Comparison of ENCODE assay signal across 1 cellular context in the genomic region with DNA sequence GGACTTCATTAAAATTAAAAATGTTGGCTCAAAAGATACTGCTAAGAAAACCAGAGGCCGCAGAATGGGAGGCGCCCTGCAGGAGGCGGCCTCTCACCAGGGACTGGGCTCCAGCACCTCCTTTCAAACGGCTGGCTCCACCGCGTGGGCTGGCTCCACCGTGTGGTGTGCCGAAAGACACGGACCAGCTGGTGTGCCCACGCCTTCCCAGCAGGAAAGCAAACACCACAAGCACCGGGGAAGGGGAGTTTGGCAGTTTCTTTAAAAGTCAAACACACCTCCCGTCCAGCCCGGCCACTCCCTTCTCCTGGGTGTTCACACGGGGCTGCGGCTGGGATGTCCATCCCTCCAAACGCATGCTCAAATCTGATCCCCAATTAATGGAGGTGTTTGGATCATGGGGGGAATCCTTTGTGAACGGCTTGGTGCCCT.
TF ChIP-seq lines count a peak whose summit lies in the region.

No MANE protein-coding gene starts in this region.

TF ChIP-seq in K562, 482 proteins besides CTCF, POLR2A, EP300 and RAD21 (continues in another document):
- TF ChIP-seq HMGN3 (IDR thresholded peaks at IDR 0.05; ENCODE audit: borderline replicate concordance, extremely low read depth, insufficient read length, low read depth, low read length) (peak; percentile 37), L3MBTL2 (IDR thresholded peaks at IDR 0.05) (peak; percentile 79), MYNN (IDR thresholded peaks at IDR 0.05) (peak; percentile 38; the same call in 1 of the 2 replicates), MYNN (CRISPR knock-in tag; IDR thresholded peaks at IDR 0.05) (no peak), EGR1 (conservative IDR thresholded peaks at IDR 0.05) (peak; percentile 91), ZFP36 (IDR thresholded peaks at IDR 0.05; ENCODE audit: low read depth, low read length, partially characterized antibody) (peak; percentile 6), CEBPB (tag; IDR thresholded peaks at IDR 0.05) (no peak), SIN3A (IDR thresholded peaks at IDR 0.05; ENCODE audit: borderline replicate concordance in 2 of 2, control insufficient read depth in 1 of 2, low read depth in 2 of 2, low read length in 2 of 2) (peak; percentile 35 to 77; a peak in 2 of 4 replicates), RB1 (IDR thresholded peaks at IDR 0.05; ENCODE audit: low read depth) (peak; percentile 52; the same call in 1 of the 2 replicates), ARID1B (IDR thresholded peaks at IDR 0.05) (no peak), FUS (optimal IDR thresholded peaks at IDR 0.05; ENCODE audit: low read depth, low read length) (no peak), ZKSCAN1 (IDR thresholded peaks at IDR 0.05; ENCODE audit: low read depth, low read length) (peak; percentile 80; the same call in 1 of the 2 replicates), SOX6 (IDR thresholded peaks at IDR 0.05) (peak; percentile 49; the same call in 1 of the 2 replicates), DACH1 (IDR thresholded peaks at IDR 0.05; ENCODE audit: partially characterized antibody) (peak; percentile 85), STAG1 (CRISPR knock-in tag; IDR thresholded peaks at IDR 0.05; ENCODE audit: borderline replicate concordance) (peak; percentile 61; the same call in 1 of the 2 replicates), ETV1 (tag; conservative IDR thresholded peaks at IDR 0.05; ENCODE audit: low read depth) (0 out of 2 replicates have a peak, but pooled peaks have one; percentile 14), MYBL2 (IDR thresholded peaks at IDR 0.05; ENCODE audit: low read depth) (peak; percentile 56), MYBL2 (CRISPR knock-in tag; IDR thresholded peaks at IDR 0.05; ENCODE audit: borderline replicate concordance) (no peak), NFIC (IDR thresholded peaks at IDR 0.05) (peak; percentile 41), ATF7 (IDR thresholded peaks at IDR 0.05) (peak; percentile 20; the same call in 1 of the 2 replicates), CREM (IDR thresholded peaks at IDR 0.05; ENCODE audit: low read depth) (peak; percentile 51; the same call in 1 of the 2 replicates)
- TF ChIP-seq, protein P1, sequence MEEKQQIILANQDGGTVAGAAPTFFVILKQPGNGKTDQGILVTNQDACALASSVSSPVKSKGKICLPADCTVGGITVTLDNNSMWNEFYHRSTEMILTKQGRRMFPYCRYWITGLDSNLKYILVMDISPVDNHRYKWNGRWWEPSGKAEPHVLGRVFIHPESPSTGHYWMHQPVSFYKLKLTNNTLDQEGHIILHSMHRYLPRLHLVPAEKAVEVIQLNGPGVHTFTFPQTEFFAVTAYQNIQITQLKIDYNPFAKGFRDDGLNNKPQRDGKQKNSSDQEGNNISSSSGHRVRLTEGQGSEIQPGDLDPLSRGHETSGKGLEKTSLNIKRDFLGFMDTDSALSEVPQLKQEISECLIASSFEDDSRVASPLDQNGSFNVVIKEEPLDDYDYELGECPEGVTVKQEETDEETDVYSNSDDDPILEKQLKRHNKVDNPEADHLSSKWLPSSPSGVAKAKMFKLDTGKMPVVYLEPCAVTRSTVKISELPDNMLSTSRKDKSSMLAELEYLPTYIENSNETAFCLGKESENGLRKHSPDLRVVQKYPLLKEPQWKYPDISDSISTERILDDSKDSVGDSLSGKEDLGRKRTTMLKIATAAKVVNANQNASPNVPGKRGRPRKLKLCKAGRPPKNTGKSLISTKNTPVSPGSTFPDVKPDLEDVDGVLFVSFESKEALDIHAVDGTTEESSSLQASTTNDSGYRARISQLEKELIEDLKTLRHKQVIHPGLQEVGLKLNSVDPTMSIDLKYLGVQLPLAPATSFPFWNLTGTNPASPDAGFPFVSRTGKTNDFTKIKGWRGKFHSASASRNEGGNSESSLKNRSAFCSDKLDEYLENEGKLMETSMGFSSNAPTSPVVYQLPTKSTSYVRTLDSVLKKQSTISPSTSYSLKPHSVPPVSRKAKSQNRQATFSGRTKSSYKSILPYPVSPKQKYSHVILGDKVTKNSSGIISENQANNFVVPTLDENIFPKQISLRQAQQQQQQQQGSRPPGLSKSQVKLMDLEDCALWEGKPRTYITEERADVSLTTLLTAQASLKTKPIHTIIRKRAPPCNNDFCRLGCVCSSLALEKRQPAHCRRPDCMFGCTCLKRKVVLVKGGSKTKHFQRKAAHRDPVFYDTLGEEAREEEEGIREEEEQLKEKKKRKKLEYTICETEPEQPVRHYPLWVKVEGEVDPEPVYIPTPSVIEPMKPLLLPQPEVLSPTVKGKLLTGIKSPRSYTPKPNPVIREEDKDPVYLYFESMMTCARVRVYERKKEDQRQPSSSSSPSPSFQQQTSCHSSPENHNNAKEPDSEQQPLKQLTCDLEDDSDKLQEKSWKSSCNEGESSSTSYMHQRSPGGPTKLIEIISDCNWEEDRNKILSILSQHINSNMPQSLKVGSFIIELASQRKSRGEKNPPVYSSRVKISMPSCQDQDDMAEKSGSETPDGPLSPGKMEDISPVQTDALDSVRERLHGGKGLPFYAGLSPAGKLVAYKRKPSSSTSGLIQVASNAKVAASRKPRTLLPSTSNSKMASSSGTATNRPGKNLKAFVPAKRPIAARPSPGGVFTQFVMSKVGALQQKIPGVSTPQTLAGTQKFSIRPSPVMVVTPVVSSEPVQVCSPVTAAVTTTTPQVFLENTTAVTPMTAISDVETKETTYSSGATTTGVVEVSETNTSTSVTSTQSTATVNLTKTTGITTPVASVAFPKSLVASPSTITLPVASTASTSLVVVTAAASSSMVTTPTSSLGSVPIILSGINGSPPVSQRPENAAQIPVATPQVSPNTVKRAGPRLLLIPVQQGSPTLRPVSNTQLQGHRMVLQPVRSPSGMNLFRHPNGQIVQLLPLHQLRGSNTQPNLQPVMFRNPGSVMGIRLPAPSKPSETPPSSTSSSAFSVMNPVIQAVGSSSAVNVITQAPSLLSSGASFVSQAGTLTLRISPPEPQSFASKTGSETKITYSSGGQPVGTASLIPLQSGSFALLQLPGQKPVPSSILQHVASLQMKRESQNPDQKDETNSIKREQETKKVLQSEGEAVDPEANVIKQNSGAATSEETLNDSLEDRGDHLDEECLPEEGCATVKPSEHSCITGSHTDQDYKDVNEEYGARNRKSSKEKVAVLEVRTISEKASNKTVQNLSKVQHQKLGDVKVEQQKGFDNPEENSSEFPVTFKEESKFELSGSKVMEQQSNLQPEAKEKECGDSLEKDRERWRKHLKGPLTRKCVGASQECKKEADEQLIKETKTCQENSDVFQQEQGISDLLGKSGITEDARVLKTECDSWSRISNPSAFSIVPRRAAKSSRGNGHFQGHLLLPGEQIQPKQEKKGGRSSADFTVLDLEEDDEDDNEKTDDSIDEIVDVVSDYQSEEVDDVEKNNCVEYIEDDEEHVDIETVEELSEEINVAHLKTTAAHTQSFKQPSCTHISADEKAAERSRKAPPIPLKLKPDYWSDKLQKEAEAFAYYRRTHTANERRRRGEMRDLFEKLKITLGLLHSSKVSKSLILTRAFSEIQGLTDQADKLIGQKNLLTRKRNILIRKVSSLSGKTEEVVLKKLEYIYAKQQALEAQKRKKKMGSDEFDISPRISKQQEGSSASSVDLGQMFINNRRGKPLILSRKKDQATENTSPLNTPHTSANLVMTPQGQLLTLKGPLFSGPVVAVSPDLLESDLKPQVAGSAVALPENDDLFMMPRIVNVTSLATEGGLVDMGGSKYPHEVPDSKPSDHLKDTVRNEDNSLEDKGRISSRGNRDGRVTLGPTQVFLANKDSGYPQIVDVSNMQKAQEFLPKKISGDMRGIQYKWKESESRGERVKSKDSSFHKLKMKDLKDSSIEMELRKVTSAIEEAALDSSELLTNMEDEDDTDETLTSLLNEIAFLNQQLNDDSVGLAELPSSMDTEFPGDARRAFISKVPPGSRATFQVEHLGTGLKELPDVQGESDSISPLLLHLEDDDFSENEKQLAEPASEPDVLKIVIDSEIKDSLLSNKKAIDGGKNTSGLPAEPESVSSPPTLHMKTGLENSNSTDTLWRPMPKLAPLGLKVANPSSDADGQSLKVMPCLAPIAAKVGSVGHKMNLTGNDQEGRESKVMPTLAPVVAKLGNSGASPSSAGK (IDR thresholded peaks at IDR 0.05): peak; percentile 75
- TF ChIP-seq, protein P2, sequence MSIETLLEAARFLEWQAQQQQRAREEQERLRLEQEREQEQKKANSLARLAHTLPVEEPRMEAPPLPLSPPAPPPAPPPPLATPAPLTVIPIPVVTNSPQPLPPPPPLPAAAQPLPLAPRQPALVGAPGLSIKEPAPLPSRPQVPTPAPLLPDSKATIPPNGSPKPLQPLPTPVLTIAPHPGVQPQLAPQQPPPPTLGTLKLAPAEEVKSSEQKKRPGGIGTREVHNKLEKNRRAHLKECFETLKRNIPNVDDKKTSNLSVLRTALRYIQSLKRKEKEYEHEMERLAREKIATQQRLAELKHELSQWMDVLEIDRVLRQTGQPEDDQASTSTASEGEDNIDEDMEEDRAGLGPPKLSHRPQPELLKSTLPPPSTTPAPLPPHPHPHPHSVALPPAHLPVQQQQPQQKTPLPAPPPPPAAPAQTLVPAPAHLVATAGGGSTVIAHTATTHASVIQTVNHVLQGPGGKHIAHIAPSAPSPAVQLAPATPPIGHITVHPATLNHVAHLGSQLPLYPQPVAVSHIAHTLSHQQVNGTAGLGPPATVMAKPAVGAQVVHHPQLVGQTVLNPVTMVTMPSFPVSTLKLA (conservative IDR thresholded peaks at IDR 0.05): peak; percentile 63 to 78
- TF ChIP-seq, protein P3, sequence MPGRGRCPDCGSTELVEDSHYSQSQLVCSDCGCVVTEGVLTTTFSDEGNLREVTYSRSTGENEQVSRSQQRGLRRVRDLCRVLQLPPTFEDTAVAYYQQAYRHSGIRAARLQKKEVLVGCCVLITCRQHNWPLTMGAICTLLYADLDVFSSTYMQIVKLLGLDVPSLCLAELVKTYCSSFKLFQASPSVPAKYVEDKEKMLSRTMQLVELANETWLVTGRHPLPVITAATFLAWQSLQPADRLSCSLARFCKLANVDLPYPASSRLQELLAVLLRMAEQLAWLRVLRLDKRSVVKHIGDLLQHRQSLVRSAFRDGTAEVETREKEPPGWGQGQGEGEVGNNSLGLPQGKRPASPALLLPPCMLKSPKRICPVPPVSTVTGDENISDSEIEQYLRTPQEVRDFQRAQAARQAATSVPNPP (IDR thresholded peaks at IDR 0.05; ENCODE audit: borderline replicate concordance, insufficient read depth, insufficient read length): no peak
- TF ChIP-seq, protein P4, sequence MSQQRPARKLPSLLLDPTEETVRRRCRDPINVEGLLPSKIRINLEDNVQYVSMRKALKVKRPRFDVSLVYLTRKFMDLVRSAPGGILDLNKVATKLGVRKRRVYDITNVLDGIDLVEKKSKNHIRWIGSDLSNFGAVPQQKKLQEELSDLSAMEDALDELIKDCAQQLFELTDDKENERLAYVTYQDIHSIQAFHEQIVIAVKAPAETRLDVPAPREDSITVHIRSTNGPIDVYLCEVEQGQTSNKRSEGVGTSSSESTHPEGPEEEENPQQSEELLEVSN (IDR thresholded peaks at IDR 0.05; ENCODE audit: borderline replicate concordance in 1 of 2, extremely low read depth in 1 of 2, insufficient read depth in 1 of 2, insufficient read length in 1 of 2, low read depth in 1 of 2, low read length in 1 of 2, poor library complexity in 1 of 2, severe bottlenecking in 1 of 2): peak; percentile 44 to 68
- TF ChIP-seq, protein P5, sequence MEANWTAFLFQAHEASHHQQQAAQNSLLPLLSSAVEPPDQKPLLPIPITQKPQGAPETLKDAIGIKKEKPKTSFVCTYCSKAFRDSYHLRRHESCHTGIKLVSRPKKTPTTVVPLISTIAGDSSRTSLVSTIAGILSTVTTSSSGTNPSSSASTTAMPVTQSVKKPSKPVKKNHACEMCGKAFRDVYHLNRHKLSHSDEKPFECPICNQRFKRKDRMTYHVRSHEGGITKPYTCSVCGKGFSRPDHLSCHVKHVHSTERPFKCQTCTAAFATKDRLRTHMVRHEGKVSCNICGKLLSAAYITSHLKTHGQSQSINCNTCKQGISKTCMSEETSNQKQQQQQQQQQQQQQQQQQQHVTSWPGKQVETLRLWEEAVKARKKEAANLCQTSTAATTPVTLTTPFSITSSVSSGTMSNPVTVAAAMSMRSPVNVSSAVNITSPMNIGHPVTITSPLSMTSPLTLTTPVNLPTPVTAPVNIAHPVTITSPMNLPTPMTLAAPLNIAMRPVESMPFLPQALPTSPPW (CRISPR knock-in tag; IDR thresholded peaks at IDR 0.05): 0 out of 2 replicates have a peak, but pooled peaks have one; percentile 16
- TF ChIP-seq, protein P6, sequence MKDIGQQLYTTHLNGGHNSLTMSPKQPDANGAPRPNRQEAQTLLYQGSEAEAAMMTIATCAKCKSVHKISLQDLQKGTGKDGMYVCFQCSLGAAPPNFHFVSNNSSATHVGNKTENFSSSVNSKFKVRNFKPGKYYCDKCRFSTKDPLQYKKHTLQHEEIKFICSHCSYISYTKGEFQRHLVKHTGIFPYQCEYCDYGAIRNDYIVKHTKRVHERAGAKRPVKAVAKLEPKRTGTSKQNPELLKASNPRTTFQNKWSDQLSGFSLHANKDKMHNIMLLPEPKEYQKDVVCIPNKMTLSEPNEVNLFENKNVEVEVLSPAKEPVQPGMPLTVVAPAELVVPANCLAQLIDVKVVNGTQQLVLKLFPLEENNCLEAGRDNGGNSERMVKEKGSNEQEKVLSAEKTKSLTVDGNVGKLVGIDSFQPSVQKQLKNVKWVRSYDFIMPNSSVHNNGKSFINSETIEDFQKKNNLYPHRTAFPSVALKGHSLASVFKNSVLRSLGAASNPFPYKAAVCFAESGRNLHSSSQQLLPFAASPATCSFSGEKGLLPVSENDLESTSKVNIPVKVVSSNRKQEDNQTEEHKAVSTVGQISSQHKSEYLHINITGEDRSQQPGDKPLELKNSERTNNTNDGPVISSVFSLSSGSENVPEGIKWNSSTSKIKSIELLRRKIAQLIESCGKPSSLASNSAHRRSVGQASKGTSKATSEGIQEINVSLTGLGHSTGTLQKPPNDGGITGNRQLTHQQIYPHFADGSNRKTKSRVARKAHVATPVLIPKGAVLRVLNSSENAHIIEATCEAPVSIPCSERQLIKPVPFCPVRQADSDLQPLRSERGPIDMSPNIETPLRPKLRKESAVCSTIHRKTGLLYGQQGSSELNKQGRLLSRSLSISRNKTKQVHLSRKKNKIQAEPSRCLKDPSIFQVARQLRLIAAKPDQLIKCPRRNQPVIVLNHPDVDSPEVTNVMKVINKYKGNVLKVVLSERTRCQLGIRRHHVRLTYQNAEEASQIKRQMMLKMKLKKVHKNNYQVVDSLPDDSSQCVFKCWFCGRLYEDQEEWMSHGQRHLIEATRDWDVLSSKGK (CRISPR knock-in tag; IDR thresholded peaks at IDR 0.05): no peak
- TF ChIP-seq, protein P7, sequence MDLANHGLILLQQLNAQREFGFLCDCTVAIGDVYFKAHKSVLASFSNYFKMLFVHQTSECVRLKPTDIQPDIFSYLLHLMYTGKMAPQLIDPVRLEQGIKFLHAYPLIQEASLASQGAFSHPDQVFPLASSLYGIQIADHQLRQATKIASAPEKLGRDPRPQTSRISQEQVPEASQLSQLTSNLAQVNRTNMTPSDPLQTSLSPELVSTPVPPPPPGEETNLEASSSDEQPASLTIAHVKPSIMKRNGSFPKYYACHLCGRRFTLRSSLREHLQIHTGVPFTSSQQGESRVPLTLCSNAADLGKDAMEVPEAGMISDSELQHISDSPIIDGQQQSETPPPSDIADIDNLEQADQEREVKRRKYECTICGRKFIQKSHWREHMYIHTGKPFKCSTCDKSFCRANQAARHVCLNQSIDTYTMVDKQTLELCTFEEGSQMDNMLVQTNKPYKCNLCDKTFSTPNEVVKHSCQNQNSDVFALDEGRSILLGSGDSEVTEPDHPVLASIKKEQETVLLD (IDR thresholded peaks at IDR 0.05): peak; percentile 60; the same call in 1 of the 2 replicates
- TF ChIP-seq, protein P8, sequence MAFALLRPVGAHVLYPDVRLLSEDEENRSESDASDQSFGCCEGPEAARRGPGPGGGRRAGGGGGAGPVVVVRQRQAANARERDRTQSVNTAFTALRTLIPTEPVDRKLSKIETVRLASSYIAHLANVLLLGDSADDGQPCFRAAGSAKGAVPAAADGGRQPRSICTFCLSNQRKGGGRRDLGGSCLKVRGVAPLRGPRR (CRISPR knock-in tag; IDR thresholded peaks at IDR 0.05): no peak
